Comparison of ENCODE assay signal across 12 cellular contexts in genomic region chr4:78634011-78634664, GRCh38.
DNase-seq lines count a peak whose midpoint lies in the region; ATAC-seq and TF ChIP-seq lines count a peak whose summit lies in the region.
"Had no signal": no experiment of that assay in that cellular context is flagged by ENCODE, and none has a peak within 500 bp of the region (broad histone marks: within the 10 kb centered on the region; RNA-seq: fewer than 3 reads in every experiment).

No MANE protein-coding gene starts in this region.

- H3K9me2 ChIP-seq in SK-N-SH: no peaks in the 10 kb centered on the region

- H3K36me3 Mint-ChIP-seq in nephron progenitor cell (ENCODE audit: low read depth): no peaks in the 10 kb centered on the region
- no peaks in the 10 kb centered on the region for H3K36me3 Mint-ChIP-seq in Caco-2 (ENCODE audit: insufficient read depth, unreplicated experiment)
- H3K36me3 Mint-ChIP-seq: activated naive CD4-positive, alpha-beta T cell treated with anti-CD3 and anti-CD28 coated beads, Interleukin-2, amount 10 ng/mL, durations not matched to agents 7 days and 5 days had no signal

- H3K27ac Mint-ChIP-seq in nephron progenitor cell (peak overlapping the region; percentile 4), Caco-2 (ENCODE audit: unreplicated experiment) (no peak overlapping the region)
- H3K27ac Mint-ChIP-seq: activated naive CD4-positive, alpha-beta T cell treated with anti-CD3 and anti-CD28 coated beads, Interleukin-2, amount 10 ng/mL, durations not matched to agents 7 days and 5 days had no signal

- H3K27ac ChIP-seq in SK-N-SH (ENCODE audit: low read depth in 2 of 2, low read length in 1 of 2) (no peak overlapping the region), fibroblast of lung (ENCODE audit: insufficient read depth, low read length) (no peak overlapping the region), aorta (ENCODE audit: low read depth in 1 of 2, low read length in 2 of 2) (no peak overlapping the region)
- no peak overlapping the region for H3K27ac ChIP-seq in effector memory CD4-positive, alpha-beta T cell (ENCODE audit: insufficient read depth, low read length, poor library complexity, severe bottlenecking)
- H3K27ac ChIP-seq: 22Rv1 had no signal

- H3K4me2 ChIP-seq in SK-N-SH: no peak overlapping the region
- no peak overlapping the region for H3K4me2 ChIP-seq in fibroblast of lung (ENCODE audit: extremely low read depth, insufficient read depth, low read length)

- CTCF ChIA-PET in SK-N-SH (lab: Yijun Ruan, JAX) (interaction anchor here (0.7 to 2.0 kb wide), 2 partner anchors 11 to 33 kb away, joined by 3 to 10 read pairs; no protein-coding TSS in a partner anchor), Caco-2 (lab: Charles Lee) (no interaction called here)

- no peaks in the 10 kb centered on the region for H3K27me3 ChIP-seq in SK-N-SH (ENCODE audit: insufficient read depth)
- no peaks in the 10 kb centered on the region for H3K27me3 ChIP-seq in fibroblast of lung (ENCODE audit: control insufficient read depth, insufficient read depth, low read length)
- no peaks in the 10 kb centered on the region for H3K27me3 ChIP-seq in aorta (ENCODE audit: control insufficient read depth in 1 of 2, insufficient read depth in 2 of 2, low read length in 1 of 2)
- H3K27me3 ChIP-seq in Caco-2 (replicated peaks; ENCODE audit: control insufficient read depth, insufficient read depth, low read length): no peaks in the 10 kb centered on the region
- no peaks in the 10 kb centered on the region for H3K27me3 ChIP-seq in effector memory CD4-positive, alpha-beta T cell (replicated peaks; ENCODE audit: control insufficient read depth, insufficient read depth, low read length, poor library complexity, severe bottlenecking)

- TF ChIP-seq EP300 in SK-N-SH (IDR thresholded peaks at IDR 0.05; ENCODE audit: borderline replicate concordance in 1 of 2, low read depth in 1 of 2, low read length in 1 of 2): no peak

- H3K4me1 Mint-ChIP-seq in nephron progenitor cell (peaks cover 19% of the 10 kb centered on the region), Caco-2 (ENCODE audit: low read depth, unreplicated experiment) (peaks cover 27% of the 10 kb centered on the region)

- TF ChIP-seq RAD21 in SK-N-SH (IDR thresholded peaks at IDR 0.05; ENCODE audit: low read length): no peak

- BruUV-seq in Caco-2 (replicated peaks; lab: Mats Ljungman, UMichigan): no TSS peak

- POLR2A ChIA-PET in SK-N-SH (lab: Yijun Ruan, JAX) (no interaction called here), Caco-2 (lab: Charles Lee) (no interaction called here)

- H3K4me3 Mint-ChIP-seq in nephron progenitor cell: no peak overlapping the region
- H3K4me3 Mint-ChIP-seq in Caco-2 (ENCODE audit: unreplicated experiment): no peak overlapping the region
- H3K4me3 Mint-ChIP-seq: activated naive CD4-positive, alpha-beta T cell treated with anti-CD3 and anti-CD28 coated beads, Interleukin-2, amount 10 ng/mL, durations not matched to agents 7 days and 5 days had no signal

- no peaks in the 10 kb centered on the region for H3F3A ChIP-seq in SK-N-SH (replicated peaks; ENCODE audit: insufficient read depth)

- H3K36me3 ChIP-seq in SK-N-SH (replicated peaks in 1 of 2; ENCODE audit: control insufficient read depth in 1 of 2, insufficient read depth in 2 of 2, low read length in 1 of 2) (no peaks in the 10 kb centered on the region), fibroblast of lung (ENCODE audit: control insufficient read depth, insufficient read depth, low read length) (no peaks in the 10 kb centered on the region), aorta (ENCODE audit: control insufficient read depth in 1 of 2, insufficient read depth in 2 of 2, low read length in 1 of 2) (no peaks in the 10 kb centered on the region), Caco-2 (ENCODE audit: control insufficient read depth, insufficient read depth, low read length) (peaks cover 1% of the 10 kb centered on the region; the same call in 1 of the 2 replicates)
- no peaks in the 10 kb centered on the region for H3K36me3 ChIP-seq in effector memory CD4-positive, alpha-beta T cell (ENCODE audit: control insufficient read depth, insufficient read depth, low read length)

- H3K4me3 ChIP-seq in SK-N-SH (ENCODE audit: low read depth in 2 of 2, low read length in 1 of 2): no peak overlapping the region
- H3K4me3 ChIP-seq in fibroblast of lung (replicated peaks in 1 of 4; ENCODE audit: control extremely low read depth in 1 of 4, insufficient read depth in 1 of 4, low read depth in 3 of 4, low read length in 4 of 4): no peak overlapping the region
- H3K4me3 ChIP-seq in aorta (ENCODE audit: low read length in 2 of 2): no peak overlapping the region
- H3K4me3 ChIP-seq in Caco-2 (ENCODE audit: low read depth, low read length): no peak overlapping the region
- no peak overlapping the region for H3K4me3 ChIP-seq in effector memory CD4-positive, alpha-beta T cell (ENCODE audit: insufficient read depth, low read depth, low read length, poor library complexity, severe bottlenecking)

- H3K9ac ChIP-seq in SK-N-SH (no peak overlapping the region), fibroblast of lung (ENCODE audit: insufficient read depth, low read length) (no peak overlapping the region)

- DNase-seq in SK-N-SH (no peak), fibroblast of lung (ENCODE audit: low read depth in 2 of 2) (peak in 1 of 2 donors; percentile 54), nephron progenitor cell (no peak), aorta (peak; percentile 78 to 83), Caco-2 (no peak)
- no peak for DNase-seq in activated CD4-positive, CD25-positive, alpha-beta regulatory T cell (lab: John Stamatoyannopoulos, UW)
- DNase-seq in effector memory CD4-positive, alpha-beta T cell: no peak
- DNase-seq: activated naive CD4-positive, alpha-beta T cell treated with anti-CD3 and anti-CD28 coated beads, Interleukin-2, amount 10 ng/mL, durations not matched to agents 7 days and 5 days; DMS79 treated with DMSO at 0.1 percent for 48 hours; NCI-H82 had no signal

- 78% methylated on average over 5 of the region's 5 CpGs for WGBS in SK-N-SH (ENCODE audit: low lambda C conversion rate)
- WGBS in aorta, 2 donors: 6% methylated on average over 5 of the region's 5 CpGs

- H3K27me3 Mint-ChIP-seq in nephron progenitor cell (ENCODE audit: low read depth, poor library complexity) (peaks cover 16% of the 10 kb centered on the region), Caco-2 (ENCODE audit: insufficient read depth, unreplicated experiment) (no peaks in the 10 kb centered on the region)

- no peaks in the 10 kb centered on the region for H4K20me1 ChIP-seq in SK-N-SH (ENCODE audit: insufficient read depth)
- no peaks in the 10 kb centered on the region for H4K20me1 ChIP-seq in fibroblast of lung (ENCODE audit: control insufficient read depth, extremely low read depth, insufficient read depth, low read length)

- intact Hi-C loops in aorta (cut with DNase I) (no loop called here), Caco-2 (cut with micrococcal nuclease; ENCODE audit: unreplicated experiment) (no loop called here)

- H2AFZ ChIP-seq in SK-N-SH (ENCODE audit: low read depth) (peak overlapping the region; percentile 6; the same call in 1 of the 2 replicates), fibroblast of lung (ENCODE audit: low read length) (peak overlapping the region; percentile 30)

- H3K79me2 ChIP-seq in SK-N-SH (ENCODE audit: insufficient read depth) (no peaks in the 10 kb centered on the region), fibroblast of lung (ENCODE audit: control insufficient read depth, insufficient read depth, low read length) (no peaks in the 10 kb centered on the region)

- TF ChIP-seq CTCF in SK-N-SH (IDR thresholded peaks at IDR 0.05) (no peak), fibroblast of lung (conservative IDR thresholded peaks at IDR 0.05 in 1 of 2, IDR thresholded peaks at IDR 0.05 in 1 of 2; ENCODE audit: low read depth in 1 of 2, low read length in 2 of 2) (no peak), nephron progenitor cell (IDR thresholded peaks at IDR 0.05) (no peak), Caco-2 (IDR thresholded peaks at IDR 0.05; ENCODE audit: insufficient read depth in 1 of 2, low read depth in 1 of 2, low read length in 1 of 2, severe bottlenecking in 1 of 2, unreplicated experiment in 1 of 2) (no peak)

- ATAC-seq in SK-N-SH treated with all-trans-retinoic acid at 6 μM for 48 hours (no peak; the same call in 2 of the 3 replicates), aorta (ENCODE audit: low FRiP score) (peak; percentile 89)

- H3K9me3 ChIP-seq in SK-N-SH: no peaks in the 10 kb centered on the region
- H3K9me3 ChIP-seq in fibroblast of lung (ENCODE audit: control insufficient read depth, insufficient read depth, low read depth, low read length): no peaks in the 10 kb centered on the region
- no peaks in the 10 kb centered on the region for H3K9me3 ChIP-seq in aorta (ENCODE audit: control insufficient read depth, low read length)
- H3K9me3 ChIP-seq in Caco-2: no peaks in the 10 kb centered on the region
- no peaks in the 10 kb centered on the region for H3K9me3 ChIP-seq in effector memory CD4-positive, alpha-beta T cell (ENCODE audit: control insufficient read depth, low read length)

- H3K9me3 Mint-ChIP-seq in nephron progenitor cell (no peaks in the 10 kb centered on the region), Caco-2 (ENCODE audit: unreplicated experiment) (peaks cover 10% of the 10 kb centered on the region)
- H3K9me3 Mint-ChIP-seq: activated naive CD4-positive, alpha-beta T cell treated with anti-CD3 and anti-CD28 coated beads, Interleukin-2, amount 10 ng/mL, durations not matched to agents 7 days and 5 days had no signal

- H3K4me1 ChIP-seq in SK-N-SH (ENCODE audit: control insufficient read depth in 1 of 2, insufficient read depth in 2 of 2, low read depth in 1 of 2, low read length in 1 of 2): peaks cover 0 to 15% of the 10 kb centered on the region in 2 experiments; a peak in 1 of 4 replicates
- H3K4me1 ChIP-seq in fibroblast of lung (ENCODE audit: control insufficient read depth, extremely low read depth, insufficient read depth, low read length): no peaks in the 10 kb centered on the region
- H3K4me1 ChIP-seq in aorta (ENCODE audit: control insufficient read depth in 1 of 2, insufficient read depth in 2 of 2, low read length in 2 of 2): no peaks in the 10 kb centered on the region
- H3K4me1 ChIP-seq in Caco-2: peaks cover 28% of the 10 kb centered on the region
- no peaks in the 10 kb centered on the region for H3K4me1 ChIP-seq in effector memory CD4-positive, alpha-beta T cell (ENCODE audit: control insufficient read depth, insufficient read depth, low read length, poor library complexity, severe bottlenecking)

TF ChIP-seq in SK-N-SH, 30 proteins besides CTCF, POLR2A, EP300 and RAD21 (continues in another document):
- TF ChIP-seq SMC3 (IDR thresholded peaks at IDR 0.05; ENCODE audit: low read depth, low read length): no peak
- TF ChIP-seq GATA2 (CRISPR knock-in tag; IDR thresholded peaks at IDR 0.05): no peak

TF ChIP-seq in SK-N-SH treated with all-trans-retinoic acid at 6 μM for 48 hours, 23 proteins besides CTCF, POLR2A, EP300 and RAD21 (continues in another document):
- TF ChIP-seq TOX (CRISPR knock-in tag; IDR thresholded peaks at IDR 0.05; ENCODE audit: borderline replicate concordance): no peak
- no peak for TF ChIP-seq OSR1 (CRISPR knock-in tag; IDR thresholded peaks at IDR 0.05)
- no peak for TF ChIP-seq TCF4 (CRISPR knock-in tag; IDR thresholded peaks at IDR 0.05; ENCODE audit: borderline replicate concordance)
- TF ChIP-seq ZNF565 (CRISPR knock-in tag; conservative IDR thresholded peaks at IDR 0.05; ENCODE audit: low read depth): no peak
- TF ChIP-seq ESRRG (CRISPR knock-in tag; IDR thresholded peaks at IDR 0.05): no peak
- no peak for TF ChIP-seq ZNF70 (CRISPR knock-in tag; IDR thresholded peaks at IDR 0.05)

Comparison
In these comparisons a context has a peak if more than half of its experiments do, and no peak if none do; other contexts are left out.
1. DNase-seq: peak in aorta (2 of 2); none in SK-N-SH (single experiment), nephron progenitor cell (single experiment), activated CD4-positive, CD25-positive, alpha-beta regulatory T cell (0 of 4), Caco-2 (0 of 2) and effector memory CD4-positive, alpha-beta T cell (0 of 3).